8 cellular contexts compared by ENCODE assay signal in genomic region chr17:72726936-72727335, GRCh38.
A peak's percentile ranks its signal among the peaks of the same experiment; 100 is the strongest.
DNase-seq lines count a peak whose midpoint lies in the region; ATAC-seq and TF ChIP-seq lines count a peak whose summit lies in the region.

No MANE protein-coding gene starts in this region.

- H3K36me3 ChIP-seq in OCI-LY7 (ENCODE audit: insufficient read depth, low read length): no peaks in the 10 kb centered on the region

- POLR2A ChIA-PET in OCI-LY7 (lab: Charles Lee): interaction anchor here (0.5 to 3.6 kb wide), 19 partner anchors 10 to 643 kb away, joined by 3 to 16 read pairs (median 3); partner anchors contain the start of gene COG1

- no TSS peak for BruUV-seq in OCI-LY7 (replicated peaks; lab: Mats Ljungman, UMichigan)

- H2AFZ ChIP-seq in OCI-LY7 (ENCODE audit: low read length): peak overlapping the region; percentile 86

- no peaks in the 10 kb centered on the region for H3K9me2 ChIP-seq in OCI-LY7 (ENCODE audit: insufficient read depth, low read length)

- TF ChIP-seq CTCF in OCI-LY7 (conservative IDR thresholded peaks at IDR 0.05; ENCODE audit: low read length): no peak

- in situ Hi-C loops in ACHN (cut with HindIII; ENCODE audit: low pct_ligation_motif_present, low pct_unique_long_range_greater_than_20kb, low sequenced_read_pairs): loop anchor here (25.0 kb wide), 1 partner anchor 435 kb away; the partner anchor contains the start of gene SSTR2

- H3K4me1 ChIP-seq in OCI-LY7 (ENCODE audit: insufficient read depth, low read length, poor library complexity, severe bottlenecking): peaks cover 47% of the 10 kb centered on the region

- intact Hi-C loops in OCI-LY7 (cut with micrococcal nuclease; ENCODE audit: unreplicated experiment): loop anchor here (1.0 to 2.0 kb wide), 6 partner anchors 45 to 465 kb away; partner anchors contain the start of gene SLC39A11
- intact Hi-C loops in left colon (cut with DNase I, micrococcal nuclease): loop anchor here in 1 of 2 donors (10.0 kb wide), 2 partner anchors 428 to 518 kb away; no protein-coding TSS in a partner anchor

- DNase-seq in ACHN (peak; percentile 37), OCI-LY7 (ENCODE audit: low spot score) (peak; percentile 93), DMS 273 treated with DMSO at 0.1 percent for 48 hours (lab: John Stamatoyannopoulos, UW) (no peak), left colon (no peak)
- DNase-seq in central memory CD4-positive, alpha-beta T cell: peak; percentile 44

- H3K4me3 ChIP-seq in OCI-LY7 (ENCODE audit: low read depth, low read length, poor library complexity, severe bottlenecking): peak overlapping the region; percentile 25

- CTCF ChIA-PET in OCI-LY7 (lab: Charles Lee; ENCODE audit: unreplicated experiment): interaction anchor here (0.6 to 4.1 kb wide), 14 partner anchors 9 to 643 kb away, joined by 3 to 22 read pairs (median 4); a partner anchor contains a TSS

- peak; percentile 95 for ATAC-seq in GM18867 (IDR thresholded peaks at IDR 0.05; ENCODE audit: unreplicated experiment)
- ATAC-seq in HG03039 (IDR thresholded peaks at IDR 0.05; ENCODE audit: unreplicated experiment): peak; percentile 89
- no peak for ATAC-seq in SK-N-SH treated with all-trans-retinoic acid at 6 μM for 48 hours
- ATAC-seq in left colon: no peak

- H3K4me2 ChIP-seq in OCI-LY7 (ENCODE audit: low read length): peak overlapping the region; percentile 60

- no peaks in the 10 kb centered on the region for H4K20me1 ChIP-seq in OCI-LY7 (ENCODE audit: insufficient read depth, low read length)

- H3K27ac ChIP-seq in OCI-LY7 (ENCODE audit: low read depth, low read length, poor library complexity, severe bottlenecking): peak overlapping the region; percentile 78

- H3K9me3 ChIP-seq in OCI-LY7 (ENCODE audit: low read length): no peaks in the 10 kb centered on the region

- no peaks in the 10 kb centered on the region for H3K79me2 ChIP-seq in OCI-LY7 (ENCODE audit: insufficient read depth, low read depth, low read length)

TF ChIP-seq in SK-N-SH treated with all-trans-retinoic acid at 6 μM for 48 hours, 23 proteins besides CTCF, POLR2A, EP300 and RAD21:
- no peak for TF ChIP-seq CSDC2 (CRISPR knock-in tag; IDR thresholded peaks at IDR 0.05)
- TF ChIP-seq ZNF8 (CRISPR knock-in tag; IDR thresholded peaks at IDR 0.05): no peak
- no peak for TF ChIP-seq SNAI2 (CRISPR knock-in tag; IDR thresholded peaks at IDR 0.05)
- TF ChIP-seq ZFP3 (CRISPR knock-in tag; IDR thresholded peaks at IDR 0.05): no peak
- TF ChIP-seq ZFP30 (CRISPR knock-in tag; IDR thresholded peaks at IDR 0.05): no peak
- no peak for TF ChIP-seq ZNF70 (CRISPR knock-in tag; IDR thresholded peaks at IDR 0.05)
- no peak for TF ChIP-seq BACH2 (CRISPR knock-in tag; IDR thresholded peaks at IDR 0.05; ENCODE audit: borderline replicate concordance)
- no peak for TF ChIP-seq TOX (CRISPR knock-in tag; IDR thresholded peaks at IDR 0.05; ENCODE audit: borderline replicate concordance)
- TF ChIP-seq PPARA (CRISPR knock-in tag; IDR thresholded peaks at IDR 0.05; ENCODE audit: borderline replicate concordance): no peak
- TF ChIP-seq ESRRG (CRISPR knock-in tag; IDR thresholded peaks at IDR 0.05): no peak
- no peak for TF ChIP-seq OSR1 (CRISPR knock-in tag; IDR thresholded peaks at IDR 0.05)
- no peak for TF ChIP-seq ZNF565 (CRISPR knock-in tag; conservative IDR thresholded peaks at IDR 0.05; ENCODE audit: low read depth)
- TF ChIP-seq, protein P1, sequence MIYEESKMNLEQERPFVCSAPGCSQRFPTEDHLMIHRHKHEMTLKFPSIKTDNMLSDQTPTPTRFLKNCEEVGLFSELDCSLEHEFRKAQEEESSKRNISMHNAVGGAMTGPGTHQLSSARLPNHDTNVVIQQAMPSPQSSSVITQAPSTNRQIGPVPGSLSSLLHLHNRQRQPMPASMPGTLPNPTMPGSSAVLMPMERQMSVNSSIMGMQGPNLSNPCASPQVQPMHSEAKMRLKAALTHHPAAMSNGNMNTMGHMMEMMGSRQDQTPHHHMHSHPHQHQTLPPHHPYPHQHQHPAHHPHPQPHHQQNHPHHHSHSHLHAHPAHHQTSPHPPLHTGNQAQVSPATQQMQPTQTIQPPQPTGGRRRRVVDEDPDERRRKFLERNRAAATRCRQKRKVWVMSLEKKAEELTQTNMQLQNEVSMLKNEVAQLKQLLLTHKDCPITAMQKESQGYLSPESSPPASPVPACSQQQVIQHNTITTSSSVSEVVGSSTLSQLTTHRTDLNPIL (CRISPR knock-in tag; IDR thresholded peaks at IDR 0.05; ENCODE audit: low read depth): no peak
- TF ChIP-seq RARB (CRISPR knock-in tag; IDR thresholded peaks at IDR 0.05): no peak
- TF ChIP-seq PATZ1 (CRISPR knock-in tag; IDR thresholded peaks at IDR 0.05; ENCODE audit: borderline replicate concordance): no peak
- TF ChIP-seq GLIS3 (CRISPR knock-in tag; IDR thresholded peaks at IDR 0.05): no peak
- TF ChIP-seq ZC3H10 (CRISPR knock-in tag; IDR thresholded peaks at IDR 0.05): no peak
- TF ChIP-seq, protein P2, sequence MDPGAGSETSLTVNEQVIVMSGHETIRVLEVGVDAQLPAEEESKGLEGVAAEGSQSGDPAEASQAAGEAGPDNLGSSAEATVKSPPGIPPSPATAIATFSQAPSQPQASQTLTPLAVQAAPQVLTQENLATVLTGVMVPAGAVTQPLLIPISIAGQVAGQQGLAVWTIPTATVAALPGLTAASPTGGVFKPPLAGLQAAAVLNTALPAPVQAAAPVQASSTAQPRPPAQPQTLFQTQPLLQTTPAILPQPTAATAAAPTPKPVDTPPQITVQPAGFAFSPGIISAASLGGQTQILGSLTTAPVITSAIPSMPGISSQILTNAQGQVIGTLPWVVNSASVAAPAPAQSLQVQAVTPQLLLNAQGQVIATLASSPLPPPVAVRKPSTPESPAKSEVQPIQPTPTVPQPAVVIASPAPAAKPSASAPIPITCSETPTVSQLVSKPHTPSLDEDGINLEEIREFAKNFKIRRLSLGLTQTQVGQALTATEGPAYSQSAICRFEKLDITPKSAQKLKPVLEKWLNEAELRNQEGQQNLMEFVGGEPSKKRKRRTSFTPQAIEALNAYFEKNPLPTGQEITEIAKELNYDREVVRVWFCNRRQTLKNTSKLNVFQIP (CRISPR knock-in tag; IDR thresholded peaks at IDR 0.05; ENCODE audit: borderline replicate concordance, low read depth): no peak
- no peak for TF ChIP-seq ISL1 (CRISPR knock-in tag; IDR thresholded peaks at IDR 0.05)

Comparison
In these comparisons a context has a peak if more than half of its experiments do, and no peak if none do; other contexts are left out.
1. DNase-seq: peak in ACHN (single experiment), OCI-LY7 (single experiment) and central memory CD4-positive, alpha-beta T cell (single experiment); none in DMS 273 treated with DMSO at 0.1 percent for 48 hours (single experiment) and left colon (0 of 2).
2. ATAC-seq: peak in GM18867 (single experiment) and HG03039 (single experiment); none in SK-N-SH treated with all-trans-retinoic acid at 6 μM for 48 hours (single experiment) and left colon (single experiment).